In the genomic region with DNA sequence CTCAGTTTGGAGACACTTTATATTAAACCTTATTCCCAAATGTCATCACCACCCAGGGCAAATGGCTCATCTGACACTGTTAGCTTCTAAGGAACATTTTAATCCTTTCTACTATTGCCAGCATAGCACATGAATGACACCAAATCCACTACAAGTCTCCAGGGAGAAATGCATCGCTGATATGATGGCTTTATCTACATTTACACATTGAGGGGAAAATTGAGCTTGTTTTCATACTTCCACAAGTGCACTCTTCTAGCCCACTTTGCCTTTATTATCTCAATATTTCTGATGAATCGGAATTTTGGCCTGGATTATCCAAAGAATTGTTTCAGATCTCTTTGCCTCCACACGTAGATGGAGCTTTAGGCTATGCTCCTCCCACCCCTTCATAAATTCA, we compare ENCODE assay signal across 16 cellular contexts.
DNase-seq lines count a peak whose midpoint lies in the region; ATAC-seq and TF ChIP-seq lines count a peak whose summit lies in the region.
"Had no signal": no experiment of that assay in that cellular context is flagged by ENCODE, and none has a peak within 500 bp of the region (broad histone marks: within the 10 kb centered on the region; RNA-seq: fewer than 3 reads in every experiment).

No MANE protein-coding gene starts in this region.

- peak overlapping the region; percentile 65 for H3K4me3 Mint-ChIP-seq in activated CD4-positive, alpha-beta T cell treated with anti-CD3 and anti-CD28 coated beads for 36 hours
- H3K4me3 Mint-ChIP-seq in IgD-negative memory B cell, result peak overlapping the region in 3 of 4 donors; percentile 31 to 90 (median 77)
- H3K4me3 Mint-ChIP-seq in activated CD4-positive, alpha-beta memory T cell treated with anti-CD3 and anti-CD28 coated beads for 36 hours, result peak overlapping the region; percentile 70
- H3K4me3 Mint-ChIP-seq in memory B cell, result peak overlapping the region; percentile 73
- H3K4me3 Mint-ChIP-seq: nephron had no signal

- peaks cover 3% of the 10 kb centered on the region for H3K27me3 Mint-ChIP-seq in activated CD4-positive, alpha-beta T cell treated with anti-CD3 and anti-CD28 coated beads for 36 hours
- H3K27me3 Mint-ChIP-seq in IgD-negative memory B cell (no peaks in the 10 kb centered on the region), memory B cell (no peaks in the 10 kb centered on the region)
- no peaks in the 10 kb centered on the region for H3K27me3 Mint-ChIP-seq in activated CD4-positive, alpha-beta memory T cell treated with anti-CD3 and anti-CD28 coated beads for 36 hours

- intact Hi-C loops in activated CD4-positive, alpha-beta T cell treated with anti-CD3 and anti-CD28 coated beads for 36 hours (cut with DNase I, micrococcal nuclease), result loop anchor here (1.0 kb wide), 1 partner anchor 10 kb away; no protein-coding TSS in a partner anchor
- intact Hi-C loops in activated CD4-positive, alpha-beta memory T cell treated with anti-CD3 and anti-CD28 coated beads for 36 hours (cut with micrococcal nuclease), result loop anchor here (1.0 kb wide), 1 partner anchor 10 kb away; no protein-coding TSS in a partner anchor
- intact Hi-C loops in left lung (cut with DNase I), result no loop called here

- TF ChIP-seq CTCF in left lung (IDR thresholded peaks at IDR 0.05), result no peak

- H3K27me3 ChIP-seq in left lung, result no peaks in the 10 kb centered on the region
- H3K27me3 ChIP-seq: spleen, stomach, uterus had no signal

- no peak overlapping the region for H3K4me3 ChIP-seq in left lung
- H3K4me3 ChIP-seq: stomach, uterus had no signal

- H3K36me3 ChIP-seq in left lung, result no peaks in the 10 kb centered on the region
- H3K36me3 ChIP-seq: spleen, stomach, uterus had no signal

- no peaks in the 10 kb centered on the region for H3K9me3 Mint-ChIP-seq in activated CD4-positive, alpha-beta T cell treated with anti-CD3 and anti-CD28 coated beads for 36 hours (ENCODE audit: low read depth)
- H3K9me3 Mint-ChIP-seq in IgD-negative memory B cell (no peaks in the 10 kb centered on the region), memory B cell (no peaks in the 10 kb centered on the region)
- no peaks in the 10 kb centered on the region for H3K9me3 Mint-ChIP-seq in activated CD4-positive, alpha-beta memory T cell treated with anti-CD3 and anti-CD28 coated beads for 36 hours
- H3K9me3 Mint-ChIP-seq: nephron had no signal

- H3K4me1 ChIP-seq in left lung, result peaks cover 8 to 39% of the 10 kb centered on the region in 2 donors
- H3K4me1 ChIP-seq: uterus had no signal

- ATAC-seq in activated CD4-positive, alpha-beta T cell treated with anti-CD3 and anti-CD28 coated beads for 36 hours, result no peak
- no peak for ATAC-seq in memory B cell (ENCODE audit: low read depth)
- ATAC-seq in left lung, result no peak
- no peak for ATAC-seq in GM19328 (IDR thresholded peaks at IDR 0.05; ENCODE audit: unreplicated experiment)
- no peak for ATAC-seq in GM21381 (IDR thresholded peaks at IDR 0.05; ENCODE audit: unreplicated experiment)
- ATAC-seq: Right ventricle myocardium inferior had no signal

- DNase-seq in activated CD4-positive, alpha-beta T cell treated with anti-CD3 and anti-CD28 coated beads for 36 hours, result no peak
- DNase-seq in activated CD4-positive, alpha-beta T cell treated with anti-CD3 and anti-CD28 coated beads, Interleukin-2, amount 50 U/mL, for 48 hours, result no peak
- DNase-seq in activated CD4-positive, alpha-beta memory T cell treated with anti-CD3 and anti-CD28 coated beads for 36 hours, result no peak
- DNase-seq in memory B cell (ENCODE audit: low spot score in 2 of 2) (no peak), left lung (no peak)
- DNase-seq: head of caudate nucleus, NCI-H1436, NCI-H2227 treated with DMSO at 0.1 percent for 48 hours, spleen, stomach, uterus had no signal

- peaks cover 86% of the 10 kb centered on the region for H3K4me1 Mint-ChIP-seq in activated CD4-positive, alpha-beta T cell treated with anti-CD3 and anti-CD28 coated beads for 36 hours
- peaks cover 26 to 48% (median 44%) of the 10 kb centered on the region in 3 donors for H3K4me1 Mint-ChIP-seq in IgD-negative memory B cell
- peaks cover 80% of the 10 kb centered on the region for H3K4me1 Mint-ChIP-seq in activated CD4-positive, alpha-beta memory T cell treated with anti-CD3 and anti-CD28 coated beads for 36 hours (ENCODE audit: low read depth)
- H3K4me1 Mint-ChIP-seq in memory B cell, result peaks cover 39% of the 10 kb centered on the region

- H3K9me3 ChIP-seq in left lung, result no peaks in the 10 kb centered on the region
- H3K9me3 ChIP-seq: spleen, stomach, uterus had no signal

- CTCF ChIA-PET in activated CD4-positive, alpha-beta T cell treated with anti-CD3 and anti-CD28 coated beads for 36 hours (lab: Charles Lee), result interaction anchor here (0.8 to 5.1 kb wide), 11 partner anchors 10 to 427 kb away, joined by 3 to 30 read pairs (median 4); no protein-coding TSS in a partner anchor
- CTCF ChIA-PET in activated CD4-positive, alpha-beta memory T cell treated with anti-CD3 and anti-CD28 coated beads for 36 hours (lab: Charles Lee), result interaction anchor here (0.7 to 2.8 kb wide), 13 partner anchors 10 to 115 kb away, joined by 3 to 12 read pairs (median 4); no protein-coding TSS in a partner anchor

- peak overlapping the region; percentile 72 for H3K27ac Mint-ChIP-seq in activated CD4-positive, alpha-beta T cell treated with anti-CD3 and anti-CD28 coated beads for 36 hours
- H3K27ac Mint-ChIP-seq in IgD-negative memory B cell (peak overlapping the region; percentile 33 to 80 (median 73)), memory B cell (peak overlapping the region; percentile 68)
- H3K27ac Mint-ChIP-seq in activated CD4-positive, alpha-beta memory T cell treated with anti-CD3 and anti-CD28 coated beads for 36 hours, result peak overlapping the region; percentile 81

- POLR2A ChIA-PET in activated CD4-positive, alpha-beta T cell treated with anti-CD3 and anti-CD28 coated beads for 36 hours (lab: Charles Lee), result interaction anchor here (0.6 to 2.1 kb wide), 10 partner anchors 10 to 538 kb away, joined by 3 to 31 read pairs (median 5); no protein-coding TSS in a partner anchor
- POLR2A ChIA-PET in activated CD4-positive, alpha-beta memory T cell treated with anti-CD3 and anti-CD28 coated beads for 36 hours (lab: Charles Lee), result interaction anchor here (0.7 to 10.6 kb wide), 15 partner anchors 10 to 86 kb away, joined by 3 to 85 read pairs (median 4); no protein-coding TSS in a partner anchor

- H3K27ac ChIP-seq in left lung, result no peak overlapping the region
- H3K27ac ChIP-seq: stomach, uterus had no signal

- peaks cover 34% of the 10 kb centered on the region for H3K36me3 Mint-ChIP-seq in activated CD4-positive, alpha-beta T cell treated with anti-CD3 and anti-CD28 coated beads for 36 hours (ENCODE audit: low read depth)
- H3K36me3 Mint-ChIP-seq in IgD-negative memory B cell, result peaks cover 12% of the 10 kb centered on the region
- H3K36me3 Mint-ChIP-seq in activated CD4-positive, alpha-beta memory T cell treated with anti-CD3 and anti-CD28 coated beads for 36 hours, result peaks cover 4% of the 10 kb centered on the region
- H3K36me3 Mint-ChIP-seq in memory B cell, result peaks cover 9% of the 10 kb centered on the region

Comparison
In these comparisons a context has a peak if more than half of its experiments do, and no peak if none do; other contexts are left out.
1. intact Hi-C loops: an anchor here in activated CD4-positive, alpha-beta T cell treated with anti-CD3 and anti-CD28 coated beads for 36 hours (1.0 kb wide) and activated CD4-positive, alpha-beta memory T cell treated with anti-CD3 and anti-CD28 coated beads for 36 hours (1.0 kb wide); none called in left lung.